8 cellular contexts compared by ENCODE assay signal in the genomic region with DNA sequence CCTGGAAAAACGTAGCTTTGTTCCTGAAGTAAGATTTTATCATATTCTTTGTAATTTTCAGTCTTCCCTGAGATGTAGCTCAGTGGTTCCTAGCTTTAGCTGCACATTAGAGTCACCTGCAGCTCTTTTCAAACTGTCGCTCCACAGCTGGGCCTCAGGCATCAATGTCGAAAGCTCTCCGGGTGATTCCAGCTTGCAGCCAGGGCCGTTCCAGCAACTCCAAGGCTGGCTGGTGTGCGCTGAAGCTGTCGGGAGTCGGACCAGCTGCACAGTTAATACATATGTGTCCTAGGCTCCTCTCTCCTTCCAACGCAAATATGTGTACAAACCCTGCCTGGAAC. TPM values are rescaled to one million over a fixed set of nuclear protein-coding genes. Genes with fewer than 3 reads are reported as not detected.
DNase-seq lines count a peak whose midpoint lies in the region; ATAC-seq and TF ChIP-seq lines count a peak whose summit lies in the region.

No MANE protein-coding gene starts in this region.

- no peaks in the 10 kb centered on the region for H3K9me3 ChIP-seq in right lobe of liver

- peak overlapping the region; percentile 97 for H3K27ac Mint-ChIP-seq in activated naive CD8-positive, alpha-beta T cell treated with anti-CD3 and anti-CD28 coated beads, Interleukin-2, amount 50 U/mL, for 24 hours
- peak overlapping the region; percentile 99 for H3K27ac Mint-ChIP-seq in type B pancreatic cell

- peaks cover 18% of the 10 kb centered on the region for H3K36me3 Mint-ChIP-seq in activated naive CD8-positive, alpha-beta T cell treated with anti-CD3 and anti-CD28 coated beads, Interleukin-2, amount 50 U/mL, for 24 hours (ENCODE audit: low read depth)
- peaks cover 12% of the 10 kb centered on the region for H3K36me3 Mint-ChIP-seq in type B pancreatic cell

- under 1% methylated on average over 9 of the region's 9 CpGs for WGBS in right lobe of liver (ENCODE audit: insufficient coverage, low coverage, low lambda C conversion rate, missing lambda C conversion rate)

- no peak for DNase-seq in activated naive CD8-positive, alpha-beta T cell treated with anti-CD3 and anti-CD28 coated beads, Interleukin-2, amount 50 U/mL, for 24 hours
- DNase-seq in right lobe of liver (no peak), type B pancreatic cell (ENCODE audit: extremely low spot score, unreplicated experiment) (no peak), NK-92 (lab: John Stamatoyannopoulos, UW; ENCODE audit: unreplicated experiment) (no peak), H4 (ENCODE audit: low spot score) (no peak)
- no peak for DNase-seq in activated CD8-positive, alpha-beta memory T cell treated with anti-CD3 and anti-CD28 coated beads for 24 hours

- peak overlapping the region; percentile 90 to 93 (median 92) for H3K27ac ChIP-seq in right lobe of liver

- H3K36me3 ChIP-seq in right lobe of liver: no peaks in the 10 kb centered on the region

- H3K27me3 ChIP-seq in right lobe of liver: no peaks in the 10 kb centered on the region

- TF ChIP-seq CTCF in right lobe of liver (IDR thresholded peaks at IDR 0.05) (no peak), type B pancreatic cell (conservative IDR thresholded peaks at IDR 0.05) (no peak)

- H3K4me3 ChIP-seq in right lobe of liver: peak overlapping the region; percentile 71 to 91 (median 81)

- peaks cover 5% of the 10 kb centered on the region for H3K9me3 Mint-ChIP-seq in activated naive CD8-positive, alpha-beta T cell treated with anti-CD3 and anti-CD28 coated beads, Interleukin-2, amount 50 U/mL, for 24 hours
- no peaks in the 10 kb centered on the region for H3K9me3 Mint-ChIP-seq in type B pancreatic cell

- peak; percentile 18 for ATAC-seq in GM19035 (IDR thresholded peaks at IDR 0.05; ENCODE audit: unreplicated experiment)
- peak; percentile 3 for ATAC-seq in HG03066 (IDR thresholded peaks at IDR 0.05; ENCODE audit: low read depth, unreplicated experiment)
- ATAC-seq in activated naive CD8-positive, alpha-beta T cell treated with anti-CD3 and anti-CD28 coated beads, Interleukin-2, amount 50 U/mL, for 24 hours: peak; percentile 4
- peak in 1 of 4 donors; percentile 53 for ATAC-seq in right lobe of liver

- intact Hi-C loops in right lobe of liver (cut with DNase I): no loop called here

- H3K4me1 ChIP-seq in right lobe of liver: peaks cover 0 to 18% (median 3%) of the 10 kb centered on the region in 4 donors

- H3K4me1 Mint-ChIP-seq in activated naive CD8-positive, alpha-beta T cell treated with anti-CD3 and anti-CD28 coated beads, Interleukin-2, amount 50 U/mL, for 24 hours: peaks cover 43% of the 10 kb centered on the region
- peaks cover 28% of the 10 kb centered on the region for H3K4me1 Mint-ChIP-seq in type B pancreatic cell (ENCODE audit: unreplicated experiment)

- TF ChIP-seq POLR2A in right lobe of liver (IDR thresholded peaks at IDR 0.05): no peak

- H3K4me3 Mint-ChIP-seq in activated naive CD8-positive, alpha-beta T cell treated with anti-CD3 and anti-CD28 coated beads, Interleukin-2, amount 50 U/mL, for 24 hours: peak overlapping the region; percentile 97
- H3K4me3 Mint-ChIP-seq in type B pancreatic cell: peak overlapping the region; percentile 100

- no peaks in the 10 kb centered on the region for H3K27me3 Mint-ChIP-seq in activated naive CD8-positive, alpha-beta T cell treated with anti-CD3 and anti-CD28 coated beads, Interleukin-2, amount 50 U/mL, for 24 hours
- no peaks in the 10 kb centered on the region for H3K27me3 Mint-ChIP-seq in type B pancreatic cell

RNA-seq across cellular contexts. Expression of a gene that starts 0.6 kb away (rescaled TPM):
- total RNA-seq in right lobe of liver (1 to 10 TPM; 1.1 to 2.0 (median 1.8) TPM), type B pancreatic cell (ENCODE audit: low replicate concordance) (4.2 and 6.2 TPM in 2 replicates)
- 5.0 and 5.6 TPM in 2 replicates for total RNA-seq in H4 (2014; rRNA removed; shearing (Covaris generic))

RNA-seq across cellular contexts. Expression of a gene that starts 5.4 kb away (rescaled TPM):
- 1 to 10 TPM; 2.0 to 8.1 (median 5.4) TPM for total RNA-seq in right lobe of liver
- total RNA-seq in type B pancreatic cell (ENCODE audit: low replicate concordance): 21.1 and 26.1 TPM in 2 replicates
- 2.7 and 5.4 TPM in 2 replicates for total RNA-seq in H4 (2014; rRNA removed; shearing (Covaris generic))

RNA-seq across cellular contexts. Expression of a gene that starts 42.3 kb away (rescaled TPM):
- 1 to 10 TPM in 4 of 6 experiments, under 1 TPM in 2; 0.48 to 2.3 (median 1.1) TPM for total RNA-seq in right lobe of liver
- total RNA-seq in type B pancreatic cell (ENCODE audit: low replicate concordance): 7.2 and 14.0 TPM in 2 replicates
- 0.70 and 2.0 TPM in 2 replicates for total RNA-seq in H4 (2014; rRNA removed; shearing (Covaris generic))

RNA-seq across cellular contexts. Expression of a gene that starts 43.4 kb away (rescaled TPM):
- total RNA-seq in right lobe of liver: 10 to 100 TPM; 36.1 to 52.1 (median 47.9) TPM
- total RNA-seq in type B pancreatic cell (ENCODE audit: low replicate concordance): 67.6 and 70.2 TPM in 2 replicates
- 44.5 and 55.1 TPM in 2 replicates for total RNA-seq in H4 (2014; rRNA removed; shearing (Covaris generic))
